23 cellular contexts compared by ENCODE assay signal in the genomic region with DNA sequence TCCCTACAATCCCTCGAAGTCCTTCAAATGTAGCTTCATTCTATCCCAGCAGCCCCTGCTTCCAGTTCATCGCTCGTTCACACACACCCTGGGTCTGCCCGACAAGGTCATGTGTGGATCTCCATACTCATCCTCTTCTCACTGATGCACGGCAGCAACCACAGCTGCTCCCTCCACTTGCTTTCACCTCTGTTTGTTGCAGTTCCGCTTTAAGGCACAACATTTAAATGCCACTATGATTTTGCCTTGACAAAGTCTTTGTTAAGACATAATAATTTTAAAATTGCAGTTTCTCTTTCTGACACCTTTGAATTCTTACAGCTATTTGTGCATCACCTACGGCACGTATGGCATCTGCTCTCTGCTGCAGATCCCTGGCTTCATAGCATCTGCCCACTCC. TPM values are rescaled to one million over a fixed set of nuclear protein-coding genes. Genes with fewer than 3 reads are reported as not detected.
A peak's percentile ranks its signal among the peaks of the same experiment; 100 is the strongest.
DNase-seq lines count a peak whose midpoint lies in the region; ATAC-seq, FAIRE-seq and TF ChIP-seq lines count a peak whose summit lies in the region.
"Had no signal": no experiment of that assay in that cellular context is flagged by ENCODE, and none has a peak within 500 bp of the region (broad histone marks: within the 10 kb centered on the region; RNA-seq: fewer than 3 reads in every experiment).

No MANE protein-coding gene starts in this region.

- H3K36me3 ChIP-seq in DOHH2 (ENCODE audit: control insufficient read depth, low read length), result no peaks in the 10 kb centered on the region
- H3K36me3 ChIP-seq in K562 (ENCODE audit: control insufficient read depth, insufficient read depth, low read length), result no peaks in the 10 kb centered on the region
- no peaks in the 10 kb centered on the region for H3K36me3 ChIP-seq in MG63
- H3K36me3 ChIP-seq: BLaER1 had no signal

- WGBS in K562 (ENCODE audit: insufficient coverage, low coverage, missing lambda C conversion rate), result 5% methylated on average over 8 of the region's 8 CpGs

- H3F3A ChIP-seq in DOHH2 (ENCODE audit: control insufficient read depth, insufficient read depth), result no peaks in the 10 kb centered on the region

- DNase-seq in DMS53 (lab: John Stamatoyannopoulos, UW), result peak; percentile 11
- no peak for DNase-seq in DMS53 treated with DMSO at 0.1 percent for 48 hours (lab: John Stamatoyannopoulos, UW; ENCODE audit: unreplicated experiment)
- peak; percentile 21 for DNase-seq in NCI-H524 treated with DMSO at 0.1 percent for 48 hours (lab: John Stamatoyannopoulos, UW)
- DNase-seq in K562 (ENCODE audit: extremely low read depth in 1 of 4, low spot score in 3 of 4), result no peak
- DNase-seq in D341Med (ENCODE audit: low spot score), result no peak
- no peak for DNase-seq in MG63
- DNase-seq in GM20000 (ENCODE audit: low spot score), result no peak
- DNase-seq: MV-4-11, NCI-H1417 treated with DMSO at 0.1 percent for 48 hours, NCI-H2029 treated with DMSO at 0.1 percent for 48 hours, NCI-H2227 treated with DMSO at 0.1 percent for 48 hours, NCI-H69, SIG-M5, SW 1271 had no signal

- TF ChIP-seq CTCF in DOHH2 (IDR thresholded peaks at IDR 0.05; ENCODE audit: low read depth, low read length, poor library complexity, severe bottlenecking), result no peak
- no peak for TF ChIP-seq CTCF in K562 (IDR thresholded peaks at IDR 0.05 in 2 of 3, conservative IDR thresholded peaks at IDR 0.05 in 1 of 3; ENCODE audit: insufficient read depth in 2 of 3, low read depth in 1 of 3, low read length in 3 of 3)
- no peak for TF ChIP-seq CTCF in GM20000 (IDR thresholded peaks at IDR 0.05; ENCODE audit: extremely low read depth, missing control alignments)

- no peak overlapping the region for H3K27ac ChIP-seq in DOHH2 (ENCODE audit: low read depth, low read length)
- no peak overlapping the region for H3K27ac ChIP-seq in K562 (ENCODE audit: extremely low read depth, low read depth, low read length)
- H3K27ac ChIP-seq: 22Rv1, BLaER1, KMS-11 had no signal

- H3K9me2 ChIP-seq in DOHH2 (replicated peaks; ENCODE audit: control insufficient read depth, low read length), result no peaks in the 10 kb centered on the region

- no TSS peak for BruUV-seq in K562 (replicated peaks; lab: Mats Ljungman, UMichigan)

- H3K9me1 ChIP-seq in K562 (ENCODE audit: control insufficient read depth, insufficient read depth, low read length), result no peaks in the 10 kb centered on the region

- ATAC-seq in K562, result no peak
- ATAC-seq: GM12878 had no signal

- in situ Hi-C loops in K562 (cut with MboI), result no loop called here

- H3K4me1 ChIP-seq in DOHH2 (ENCODE audit: control insufficient read depth, low read length) (peaks cover 16% of the 10 kb centered on the region), K562 (replicated peaks in 1 of 2; ENCODE audit: control insufficient read depth in 2 of 2, insufficient read depth in 2 of 2, low read length in 2 of 2) (peaks cover 3 to 4% of the 10 kb centered on the region in 2 experiments; a peak in 2 of 5 replicates)
- H3K4me1 ChIP-seq: BLaER1 had no signal

- no peak overlapping the region for H3K4me3 ChIP-seq in DOHH2 (ENCODE audit: low read length)
- no peak overlapping the region for H3K4me3 ChIP-seq in K562
- no peak overlapping the region for H3K4me3 ChIP-seq in MG63
- H3K4me3 ChIP-seq: BLaER1, GM12878 had no signal

- peaks cover 22% of the 10 kb centered on the region for H3K27me3 ChIP-seq in DOHH2 (ENCODE audit: control insufficient read depth, low read length)
- peaks cover 15 to 22% of the 10 kb centered on the region in 2 experiments for H3K27me3 ChIP-seq in K562 (ENCODE audit: control insufficient read depth in 2 of 2, insufficient read depth in 2 of 2, low read length in 2 of 2)
- no peaks in the 10 kb centered on the region for H3K27me3 ChIP-seq in MG63
- H3K27me3 ChIP-seq: BLaER1 had no signal

- no peak for TF ChIP-seq POLR2A in K562 (conservative IDR thresholded peaks at IDR 0.05)

- no peak overlapping the region for H2AFZ ChIP-seq in K562 (ENCODE audit: low read depth, low read length)

- H3K9me3 ChIP-seq in DOHH2 (ENCODE audit: control insufficient read depth, insufficient read depth, low read length), result no peaks in the 10 kb centered on the region
- H3K9me3 ChIP-seq in K562 (replicated peaks; ENCODE audit: control insufficient read depth, insufficient read depth, low read depth, low read length), result no peaks in the 10 kb centered on the region
- no peaks in the 10 kb centered on the region for H3K9me3 ChIP-seq in MG63
- H3K9me3 ChIP-seq: BLaER1 had no signal

- H3K9ac ChIP-seq in K562 (ENCODE audit: insufficient read depth in 1 of 2, low read depth in 2 of 2, low read length in 2 of 2), result no peak overlapping the region
- H3K9ac ChIP-seq: BLaER1, KMS-11 had no signal

- POLR2A ChIA-PET in K562 (lab: Yijun Ruan, JAX), result interaction anchor here (2.0 kb wide), 1 partner anchor 15 kb away, joined by 4 read pairs; no protein-coding TSS in a partner anchor

- H3K4me2 ChIP-seq in DOHH2 (ENCODE audit: low read length), result peak overlapping the region; percentile 1; the same call in 1 of the 2 replicates
- H3K4me2 ChIP-seq in K562 (ENCODE audit: insufficient read depth, low read length), result no peak overlapping the region
- H3K4me2 ChIP-seq: BLaER1, KMS-11 had no signal

- TF ChIP-seq RAD21 in K562 (CRISPR knock-in tag; conservative IDR thresholded peaks at IDR 0.05 in 1 of 2, IDR thresholded peaks at IDR 0.05 in 1 of 2), result no peak

- CTCF ChIA-PET in K562 (lab: Yijun Ruan, JAX; ENCODE audit: low intra/inter-chr PET ratio), result no interaction called here

- H3K79me2 ChIP-seq in DOHH2 (ENCODE audit: control insufficient read depth, low read length) (no peaks in the 10 kb centered on the region), K562 (ENCODE audit: control insufficient read depth, insufficient read depth, low read length) (no peaks in the 10 kb centered on the region)

- no peak for TF ChIP-seq EP300 in K562 (IDR thresholded peaks at IDR 0.05; ENCODE audit: low read length)

- FAIRE-seq in K562 (lab: Jason Lieb, UNC), result no peak
- FAIRE-seq: GM12878, GM18507, H54 had no signal

- H4K20me1 ChIP-seq in DOHH2 (ENCODE audit: control insufficient read depth, insufficient read depth, low read depth, low read length) (no peaks in the 10 kb centered on the region), K562 (replicated peaks; ENCODE audit: control insufficient read depth, insufficient read depth, low read length) (no peaks in the 10 kb centered on the region)
- H4K20me1 ChIP-seq: BLaER1 had no signal

- intact Hi-C loops in K562 (cut with micrococcal nuclease), result no loop called here

RNA-seq across cellular contexts. Expression of a gene that starts 1.8 kb away (rescaled TPM):
- total RNA-seq in K562 (2011; cell fraction: chromatin; rRNA removed; ENCODE audit: low replicate concordance), result not detected in 2 replicates
- total RNA-seq in K562 (2011; cell fraction: nucleolus; rRNA removed), result not detected in 2 replicates
- total RNA-seq in K562 (2011; cell fraction: nucleoplasm; rRNA removed), result not detected in 2 replicates
- total RNA-seq in K562 (2014; rRNA removed), result not detected in 2 replicates
- not detected in 2 replicates for total RNA-seq in K562 (2014; rRNA removed; fragmentation: Illumina TruSeq; extraction: Trizol)
- total RNA-seq in K562 (2015; rRNA removed; fragmentation: Illumina TruSeq; extraction: Trizol), result not detected in 2 replicates
- total RNA-seq in K562 (2021), result not detected in 2 replicates
- not detected in 2 replicates for polyA plus RNA-seq in K562 (2011; rRNA removed)
- 0.03 TPM in 1 of 2 replicates, not detected in the other for polyA plus RNA-seq in K562 (2011; cell fraction: cytosol; rRNA removed)
- polyA plus RNA-seq in K562 (2011; cell fraction: nucleus; rRNA removed), result 0.20 TPM in 1 of 2 replicates, not detected in the other
- polyA plus RNA-seq in K562 (2012), result not detected in 2 replicates
- polyA plus RNA-seq in K562 (2014; fragmentation: Illumina TruSeq; extraction: Trizol), result not detected in 2 replicates
- polyA plus RNA-seq in K562 (2014; fragmentation: Nextera tagmentation; extraction: Ambion mirVana), result not detected
- polyA plus RNA-seq in K562 (2014; rRNA removed), result not detected in 2 replicates
- not detected in 2 replicates for polyA minus RNA-seq in K562 (2011; rRNA and poly(A)+ RNA removed)
- polyA minus RNA-seq in K562 (2011; cell fraction: cytosol; rRNA and poly(A)+ RNA removed), result not detected in 2 replicates
- not detected in 2 replicates for polyA minus RNA-seq in K562 (2011; cell fraction: nucleus; rRNA and poly(A)+ RNA removed)
- not detected in 2 replicates for total RNA-seq in MG63 (2014; rRNA removed; shearing (Covaris generic); ENCODE audit: low replicate concordance)
- total RNA-seq: G401, RPMI7951 had no signal

RNA-seq across cellular contexts. Expression of a gene that starts 43.4 kb away (rescaled TPM):
- total RNA-seq in K562 (2011; cell fraction: chromatin; rRNA removed; ENCODE audit: low replicate concordance), result 33.4 and 78.0 TPM in 2 replicates
- 19.3 and 24.9 TPM in 2 replicates for total RNA-seq in K562 (2011; cell fraction: nucleolus; rRNA removed)
- 44.7 and 73.7 TPM in 2 replicates for total RNA-seq in K562 (2011; cell fraction: nucleoplasm; rRNA removed)
- 8.9 and 12.0 TPM in 2 replicates for total RNA-seq in K562 (2014; rRNA removed)
- total RNA-seq in K562 (2014; rRNA removed; fragmentation: Illumina TruSeq; extraction: Trizol), result 17.3 and 20.9 TPM in 2 replicates
- 14.6 and 15.4 TPM in 2 replicates for total RNA-seq in K562 (2015; rRNA removed; fragmentation: Illumina TruSeq; extraction: Trizol)
- total RNA-seq in K562 (2021), result 13.7 and 15.1 TPM in 2 replicates
- polyA plus RNA-seq in K562 (2011; rRNA removed), result 25.3 and 30.4 TPM in 2 replicates
- 6.0 and 9.4 TPM in 2 replicates for polyA plus RNA-seq in K562 (2011; cell fraction: cytosol; rRNA removed)
- 41.4 and 43.1 TPM in 2 replicates for polyA plus RNA-seq in K562 (2011; cell fraction: nucleus; rRNA removed)
- 7.6 and 16.7 TPM in 2 replicates for polyA plus RNA-seq in K562 (2012)
- 18.1 and 19.8 TPM in 2 replicates for polyA plus RNA-seq in K562 (2014; fragmentation: Illumina TruSeq; extraction: Trizol)
- 10 to 100 TPM; 16.3 to 20.1 TPM for polyA plus RNA-seq in K562 (2014; fragmentation: Nextera tagmentation; extraction: Ambion mirVana)
- 18.0 and 20.7 TPM in 2 replicates for polyA plus RNA-seq in K562 (2014; rRNA removed)
- polyA minus RNA-seq in K562 (2011; rRNA and poly(A)+ RNA removed), result 30.6 and 35.1 TPM in 2 replicates
- polyA minus RNA-seq in K562 (2011; cell fraction: cytosol; rRNA and poly(A)+ RNA removed), result 7.3 and 9.7 TPM in 2 replicates
- polyA minus RNA-seq in K562 (2011; cell fraction: nucleus; rRNA and poly(A)+ RNA removed), result 31.6 and 48.1 TPM in 2 replicates
- 6.4 and 12.5 TPM in 2 replicates for total RNA-seq in MG63 (2014; rRNA removed; shearing (Covaris generic); ENCODE audit: low replicate concordance)

RNA-seq across cellular contexts. Expression of a gene that starts 43.5 kb away (rescaled TPM):
- total RNA-seq in K562 (2011; cell fraction: chromatin; rRNA removed; ENCODE audit: low replicate concordance), result 13.2 and 35.2 TPM in 2 replicates
- 4.5 and 8.4 TPM in 2 replicates for total RNA-seq in K562 (2011; cell fraction: nucleolus; rRNA removed)
- 18.8 and 26.3 TPM in 2 replicates for total RNA-seq in K562 (2011; cell fraction: nucleoplasm; rRNA removed)
- 33.1 and 36.7 TPM in 2 replicates for total RNA-seq in K562 (2014; rRNA removed)
- 41.5 and 45.1 TPM in 2 replicates for total RNA-seq in K562 (2014; rRNA removed; fragmentation: Illumina TruSeq; extraction: Trizol)
- 24.8 and 27.3 TPM in 2 replicates for total RNA-seq in K562 (2015; rRNA removed; fragmentation: Illumina TruSeq; extraction: Trizol)
- 41.6 and 45.9 TPM in 2 replicates for total RNA-seq in K562 (2021)
- 48.6 and 84.0 TPM in 2 replicates for polyA plus RNA-seq in K562 (2011; rRNA removed)
- polyA plus RNA-seq in K562 (2011; cell fraction: cytosol; rRNA removed), result 13.8 and 31.0 TPM in 2 replicates
- 20.0 and 29.9 TPM in 2 replicates for polyA plus RNA-seq in K562 (2011; cell fraction: nucleus; rRNA removed)
- polyA plus RNA-seq in K562 (2012), result 39.8 and 104 TPM in 2 replicates
- polyA plus RNA-seq in K562 (2014; fragmentation: Illumina TruSeq; extraction: Trizol), result 52.2 and 56.6 TPM in 2 replicates
- 10 to 100 TPM; 71.2 to 85.1 TPM for polyA plus RNA-seq in K562 (2014; fragmentation: Nextera tagmentation; extraction: Ambion mirVana)
- polyA plus RNA-seq in K562 (2014; rRNA removed), result 37.3 and 38.2 TPM in 2 replicates
- polyA minus RNA-seq in K562 (2011; rRNA and poly(A)+ RNA removed), result 73.0 and 104 TPM in 2 replicates
- polyA minus RNA-seq in K562 (2011; cell fraction: cytosol; rRNA and poly(A)+ RNA removed), result 21.3 and 24.3 TPM in 2 replicates
- polyA minus RNA-seq in K562 (2011; cell fraction: nucleus; rRNA and poly(A)+ RNA removed), result 19.4 and 26.2 TPM in 2 replicates
- total RNA-seq in MG63 (2014; rRNA removed; shearing (Covaris generic); ENCODE audit: low replicate concordance), result 4.8 and 8.7 TPM in 2 replicates

Comparison
In these comparisons a context has a peak if more than half of its experiments do, and no peak if none do; other contexts are left out.
1. DNase-seq: peak in DMS53 (single experiment) and NCI-H524 treated with DMSO at 0.1 percent for 48 hours (single experiment); none in DMS53 treated with DMSO at 0.1 percent for 48 hours (single experiment), K562 (0 of 4), D341Med (single experiment), MG63 (single experiment) and GM20000 (single experiment).